8 cellular contexts compared by ENCODE assay signal in genomic region chr5:65481635-65482271, GRCh38.
DNase-seq lines count a peak whose midpoint lies in the region; ATAC-seq and FAIRE-seq lines count a peak whose summit lies in the region.

ADAMTS6 (minus strand) TSS chr5:65481920; CDS start chr5:65473673, 8,247 bp downstream.

- DNase-seq in NCI-H2107 treated with DMSO at 0.1 percent for 48 hours (lab: John Stamatoyannopoulos, UW; ENCODE audit: unreplicated experiment): peak; percentile 22
- no peak for DNase-seq in NCI-H2107 (lab: John Stamatoyannopoulos, UW)
- peak; percentile 56 for DNase-seq in NCI-H2171 (lab: John Stamatoyannopoulos, UW)
- DNase-seq in activated CD4-positive, CD25-positive, alpha-beta regulatory T cell treated with anti-CD3 and anti-CD28 coated beads, Interleukin-2, amount 50 U/mL, for 16 hours (ENCODE audit: low read depth, low spot score): peak; percentile 34
- DNase-seq in central memory CD8-positive, alpha-beta T cell (ENCODE audit: low spot score in 2 of 2): peak; percentile 35 to 39
- peak; percentile 66 to 77 for DNase-seq in stimulated activated CD4-positive, alpha-beta T cell treated with anti-CD3 and anti-CD28 coated beads, Interleukin-12 subunit alpha, Interleukin-12 subunit beta, amount 100 ng/mL, for 24 hours (ENCODE audit: low read depth in 2 of 2)

- no peak within 1 kb of the TSS for H3K4me3 Mint-ChIP-seq in central memory CD8-positive, alpha-beta T cell

- H3K4me1 Mint-ChIP-seq in central memory CD8-positive, alpha-beta T cell: peaks cover 21% of the 10 kb centered on the region

- H3K27me3 Mint-ChIP-seq in central memory CD8-positive, alpha-beta T cell: no peaks in the 10 kb centered on the region

- peak; percentile 75 for ATAC-seq in HG02943 (IDR thresholded peaks at IDR 0.05; ENCODE audit: low read depth, unreplicated experiment)
- peak; percentile 70 for ATAC-seq in central memory CD8-positive, alpha-beta T cell (replicated peaks; ENCODE audit: extremely low read depth, poor library complexity, severe bottlenecking)

- H3K9me3 Mint-ChIP-seq in central memory CD8-positive, alpha-beta T cell: no peaks in the 10 kb centered on the region

- H3K27ac Mint-ChIP-seq in central memory CD8-positive, alpha-beta T cell (ENCODE audit: low read depth): no peak within 1 kb of the TSS

- H3K36me3 Mint-ChIP-seq in central memory CD8-positive, alpha-beta T cell (ENCODE audit: insufficient read depth): peaks cover 9% of the 10 kb centered on the region

- FAIRE-seq in islet of Langerhans (lab: Jason Lieb, UNC): peak; percentile 76
